In genomic region chr5:136042665-136043121, GRCh38 we compare ENCODE assay signal across 9 cellular contexts. TPM values are rescaled to one million over a fixed set of nuclear protein-coding genes. Genes with fewer than 3 reads are reported as not detected.
DNase-seq lines count a peak whose midpoint lies in the region; ATAC-seq and TF ChIP-seq lines count a peak whose summit lies in the region.
"Had no signal": no experiment of that assay in that cellular context is flagged by ENCODE, and none has a peak within 500 bp of the region (broad histone marks: within the 10 kb centered on the region; RNA-seq: fewer than 3 reads in every experiment).

No MANE protein-coding gene starts in this region.

- peaks cover 12% of the 10 kb centered on the region for H3K4me1 Mint-ChIP-seq in activated CD8-positive, alpha-beta T cell treated with anti-CD3 and anti-CD28 coated beads, Interleukin-2, amount 10 ng/mL, durations not matched to agents 7 days and 5 days (ENCODE audit: low read depth)
- peaks cover 9% of the 10 kb centered on the region for H3K4me1 Mint-ChIP-seq in nephron
- H3K4me1 Mint-ChIP-seq in activated CD8-positive, alpha-beta memory T cell treated with anti-CD3 and anti-CD28 coated beads, Interleukin-2, amount 10 ng/mL, durations not matched to agents 7 days and 5 days = peaks cover 8% of the 10 kb centered on the region

- TF ChIP-seq CTCF in Loucy (conservative IDR thresholded peaks at IDR 0.05; ENCODE audit: low read length) (no peak), nephron (IDR thresholded peaks at IDR 0.05; ENCODE audit: unreplicated experiment in 3 of 3) (no peak), psoas muscle (IDR thresholded peaks at IDR 0.05) (no peak)

- no peak overlapping the region for H3K9ac ChIP-seq in Loucy (ENCODE audit: low read depth, low read length, poor library complexity, severe bottlenecking)

- no peaks in the 10 kb centered on the region for H3K79me2 ChIP-seq in Loucy (ENCODE audit: insufficient read depth, low read length)

- intact Hi-C loops in psoas muscle (cut with DNase I) = no loop called here

- H4K20me1 ChIP-seq in Loucy (ENCODE audit: insufficient read depth, low read length, poor library complexity, severe bottlenecking) = no peaks in the 10 kb centered on the region

- no peaks in the 10 kb centered on the region for H3K36me3 ChIP-seq in Loucy (ENCODE audit: insufficient read depth, low read length)
- H3K36me3 ChIP-seq in psoas muscle (ENCODE audit: insufficient read depth in 1 of 2, low read depth in 1 of 2) = no peaks in the 10 kb centered on the region

- no peaks in the 10 kb centered on the region for H3F3A ChIP-seq in Loucy (ENCODE audit: low read depth)

- no peak for ATAC-seq in activated CD8-positive, alpha-beta T cell treated with anti-CD3 and anti-CD28 coated beads, Interleukin-2, amount 10 ng/mL, durations not matched to agents 7 days and 5 days
- no peak for ATAC-seq in activated CD8-positive, alpha-beta memory T cell treated with anti-CD3 and anti-CD28 coated beads, Interleukin-2, amount 10 ng/mL, durations not matched to agents 7 days and 5 days
- no peak for ATAC-seq in psoas muscle

- no peaks in the 10 kb centered on the region for H3K36me3 Mint-ChIP-seq in activated CD8-positive, alpha-beta T cell treated with anti-CD3 and anti-CD28 coated beads, Interleukin-2, amount 10 ng/mL, durations not matched to agents 7 days and 5 days (ENCODE audit: low read depth)
- H3K36me3 Mint-ChIP-seq in nephron (ENCODE audit: low read depth) = peaks cover 49% of the 10 kb centered on the region
- no peaks in the 10 kb centered on the region for H3K36me3 Mint-ChIP-seq in activated CD8-positive, alpha-beta memory T cell treated with anti-CD3 and anti-CD28 coated beads, Interleukin-2, amount 10 ng/mL, durations not matched to agents 7 days and 5 days

- no peak overlapping the region for H3K4me3 Mint-ChIP-seq in activated CD8-positive, alpha-beta T cell treated with anti-CD3 and anti-CD28 coated beads, Interleukin-2, amount 10 ng/mL, durations not matched to agents 7 days and 5 days
- H3K4me3 Mint-ChIP-seq in nephron = no peak overlapping the region
- no peak overlapping the region for H3K4me3 Mint-ChIP-seq in activated CD8-positive, alpha-beta memory T cell treated with anti-CD3 and anti-CD28 coated beads, Interleukin-2, amount 10 ng/mL, durations not matched to agents 7 days and 5 days

- no peaks in the 10 kb centered on the region for H3K9me2 ChIP-seq in Loucy (replicated peaks; ENCODE audit: low read depth, low read length)

- H3K27ac ChIP-seq in psoas muscle = no peak overlapping the region
- H3K27ac ChIP-seq: VCaP had no signal

- peak overlapping the region; percentile 37 for H3K4me3 ChIP-seq in Loucy (ENCODE audit: low read length, poor library complexity, severe bottlenecking)
- no peak overlapping the region for H3K4me3 ChIP-seq in psoas muscle

- peak overlapping the region; percentile 13 for H3K27ac Mint-ChIP-seq in activated CD8-positive, alpha-beta T cell treated with anti-CD3 and anti-CD28 coated beads, Interleukin-2, amount 10 ng/mL, durations not matched to agents 7 days and 5 days
- H3K27ac Mint-ChIP-seq in nephron = peak overlapping the region in 2 of 3 experiments; percentile 61 to 68
- no peak overlapping the region for H3K27ac Mint-ChIP-seq in activated CD8-positive, alpha-beta memory T cell treated with anti-CD3 and anti-CD28 coated beads, Interleukin-2, amount 10 ng/mL, durations not matched to agents 7 days and 5 days

- H2AFZ ChIP-seq in Loucy (ENCODE audit: low read length) = no peak overlapping the region

- H3K9me3 Mint-ChIP-seq in activated CD8-positive, alpha-beta T cell treated with anti-CD3 and anti-CD28 coated beads, Interleukin-2, amount 10 ng/mL, durations not matched to agents 7 days and 5 days (ENCODE audit: insufficient read depth) = no peaks in the 10 kb centered on the region
- H3K9me3 Mint-ChIP-seq in nephron = peaks cover 2% of the 10 kb centered on the region
- H3K9me3 Mint-ChIP-seq in activated CD8-positive, alpha-beta memory T cell treated with anti-CD3 and anti-CD28 coated beads, Interleukin-2, amount 10 ng/mL, durations not matched to agents 7 days and 5 days (ENCODE audit: low read depth) = no peaks in the 10 kb centered on the region

- POLR2A ChIA-PET in activated CD8-positive, alpha-beta T cell treated with anti-CD3 and anti-CD28 coated beads, Interleukin-2, amount 10 ng/mL, durations not matched to agents 7 days and 5 days (lab: Charles Lee) = no interaction called here

- peak overlapping the region; percentile 66 for H3K4me2 ChIP-seq in Loucy (ENCODE audit: low read depth, low read length, poor library complexity, severe bottlenecking)

- peaks cover 46% of the 10 kb centered on the region for H3K4me1 ChIP-seq in Loucy (ENCODE audit: insufficient read depth, low read length, poor library complexity, severe bottlenecking)
- peaks cover 7% of the 10 kb centered on the region for H3K4me1 ChIP-seq in psoas muscle

- H3K9me3 ChIP-seq in Loucy (ENCODE audit: insufficient read depth, low read depth, low read length) = peaks cover 4% of the 10 kb centered on the region; the same call in 1 of the 2 replicates
- peaks cover 3% of the 10 kb centered on the region for H3K9me3 ChIP-seq in psoas muscle

- no peaks in the 10 kb centered on the region for H3K27me3 Mint-ChIP-seq in activated CD8-positive, alpha-beta T cell treated with anti-CD3 and anti-CD28 coated beads, Interleukin-2, amount 10 ng/mL, durations not matched to agents 7 days and 5 days (ENCODE audit: low read depth)
- H3K27me3 Mint-ChIP-seq in nephron (ENCODE audit: low read depth) = peaks cover 4% of the 10 kb centered on the region
- peaks cover 3% of the 10 kb centered on the region for H3K27me3 Mint-ChIP-seq in activated CD8-positive, alpha-beta memory T cell treated with anti-CD3 and anti-CD28 coated beads, Interleukin-2, amount 10 ng/mL, durations not matched to agents 7 days and 5 days

- H3K27me3 ChIP-seq in Loucy (ENCODE audit: insufficient read depth, low read length, poor library complexity, severe bottlenecking) = no peaks in the 10 kb centered on the region
- H3K27me3 ChIP-seq in psoas muscle (ENCODE audit: insufficient read depth in 3 of 3, low read length in 2 of 3) = no peaks in the 10 kb centered on the region

- 58 to 63% (median 62%) methylated on average over 6 of the region's 6 CpGs for whole genome bisulfite sequencing in psoas muscle, 3 donors

- DNase-seq in COLO829 (ENCODE audit: low spot score) (peak; percentile 75), SHP77 (lab: John Stamatoyannopoulos, UW) (no peak), NCI-H1694 treated with DMSO at 0.1 percent for 48 hours (lab: John Stamatoyannopoulos, UW) (no peak), psoas muscle (no peak)
- peak; percentile 20 for DNase-seq in activated CD8-positive, alpha-beta T cell treated with anti-CD3 and anti-CD28 coated beads, Interleukin-2, amount 10 ng/mL, durations not matched to agents 7 days and 5 days
- DNase-seq in activated CD8-positive, alpha-beta memory T cell treated with anti-CD3 and anti-CD28 coated beads, Interleukin-2, amount 10 ng/mL, durations not matched to agents 7 days and 5 days = no peak

- CTCF ChIA-PET in activated CD8-positive, alpha-beta T cell treated with anti-CD3 and anti-CD28 coated beads, Interleukin-2, amount 10 ng/mL, durations not matched to agents 7 days and 5 days (lab: Charles Lee) = interaction anchor here (1.1 kb wide), 1 partner anchor 491 kb away, joined by 3 read pairs; no protein-coding TSS in a partner anchor
- CTCF ChIA-PET in activated CD8-positive, alpha-beta memory T cell treated with anti-CD3 and anti-CD28 coated beads, Interleukin-2, amount 10 ng/mL, durations not matched to agents 7 days and 5 days (lab: Charles Lee) = no interaction called here

RNA-seq across cellular contexts. Expression of gene TGFBI, which starts 13.9 kb away (rescaled TPM):
- not detected for total RNA-seq in activated CD8-positive, alpha-beta T cell treated with anti-CD3 and anti-CD28 coated beads, Interleukin-2, amount 10 ng/mL, durations not matched to agents 7 days and 5 days
- total RNA-seq in activated CD8-positive, alpha-beta memory T cell treated with anti-CD3 and anti-CD28 coated beads, Interleukin-2, amount 10 ng/mL, durations not matched to agents 7 days and 5 days = under 1 TPM; 0.26 to 0.42 TPM
- total RNA-seq in psoas muscle = 10 to 100 TPM; 24.4 to 35.9 (median 30.3) TPM
- 10 to 100 TPM; 18.8 to 28.3 (median 20.9) TPM for polyA plus RNA-seq in psoas muscle

Comparison
In these comparisons a context has a peak if more than half of its experiments do, and no peak if none do; other contexts are left out.
1. DNase-seq: peak in COLO829 (single experiment) and activated CD8-positive, alpha-beta T cell treated with anti-CD3 and anti-CD28 coated beads, Interleukin-2, amount 10 ng/mL, durations not matched to agents 7 days and 5 days (single experiment); none in activated CD8-positive, alpha-beta memory T cell treated with anti-CD3 and anti-CD28 coated beads, Interleukin-2, amount 10 ng/mL, durations not matched to agents 7 days and 5 days (single experiment), SHP77 (0 of 2), NCI-H1694 treated with DMSO at 0.1 percent for 48 hours (single experiment) and psoas muscle (0 of 2).
2. RNA of gene TGFBI, which starts 13.9 kb away (total RNA-seq): 24.4 to 35.9 TPM in psoas muscle; 0.26 to 0.42 TPM in activated CD8-positive, alpha-beta memory T cell treated with anti-CD3 and anti-CD28 coated beads, Interleukin-2, amount 10 ng/mL, durations not matched to agents 7 days and 5 days and not detected in activated CD8-positive, alpha-beta T cell treated with anti-CD3 and anti-CD28 coated beads, Interleukin-2, amount 10 ng/mL, durations not matched to agents 7 days and 5 days; every median in the first group is over 10 times any median in the second.